19 cellular contexts compared by ENCODE assay signal in genomic region chr2:2868065-2868464, GRCh38.
"Had no signal": no experiment of that assay in that cellular context is flagged by ENCODE, and none has a peak within 500 bp of the region (broad histone marks: within the 10 kb centered on the region; RNA-seq: fewer than 3 reads in every experiment).

No MANE protein-coding gene starts in this region.

- DNase-seq: activated CD4-positive, alpha-beta T cell treated with anti-CD3 and anti-CD28 coated beads, Interleukin-2, amount 10 ng/mL, durations not matched to agents 7 days and 5 days; activated CD8-positive, alpha-beta T cell treated with anti-CD3 and anti-CD28 coated beads, Interleukin-2, amount 10 ng/mL, durations not matched to agents 7 days and 5 days; activated naive CD4-positive, alpha-beta T cell treated with Interleukin-2 at 50 U/mL for 16 hours; activated naive CD8-positive, alpha-beta T cell treated with anti-CD3 and anti-CD28 coated beads, Interleukin-2, amount 10 ng/mL, durations not matched to agents 7 days and 5 days; activated T-cell treated with anti-CD3 and anti-CD28 coated beads, Interleukin-2, amount 50 U/mL, for 24 hours; colonic mucosa; foreskin keratinocyte; hippocampal formation; islet precursor cell; mammary epithelial cell; pancreas; sigmoid colon; stimulated activated CD4-positive, alpha-beta T cell treated with anti-CD3 and anti-CD28 coated beads, Interleukin-4, amount 100 ng/mL, for 4 hours; stimulated activated naive B cell treated with anti-CD40 and anti-IgM and Interleukin-4, amounts not matched to agents 10 μg/mL and 1 μg/mL and 100 μg/mL, for 72 hours; T1000; upper lobe of right lung had no signal

- ATAC-seq: activated CD4-positive, CD25-positive, alpha-beta regulatory T cell treated with anti-CD3 and anti-CD28 coated beads, Interleukin-2, amount 50 U/mL, for 24 hours; activated CD8-positive, alpha-beta T cell treated with anti-CD3 and anti-CD28 coated beads, Interleukin-2, amount 10 ng/mL, durations not matched to agents 7 days and 5 days; foreskin keratinocyte; pancreas; stimulated activated naive B cell treated with anti-CD40 and anti-IgM and Interleukin-4, amounts not matched to agents 10 μg/mL and 1 μg/mL and 100 μg/mL, for 72 hours; upper lobe of right lung had no signal

- H3K36me3 ChIP-seq: colonic mucosa, pancreas, sigmoid colon, upper lobe of right lung had no signal

- H3K27me3 Mint-ChIP-seq: activated CD4-positive, alpha-beta T cell treated with anti-CD3 and anti-CD28 coated beads, Interleukin-2, amount 10 ng/mL, durations not matched to agents 7 days and 5 days; activated naive CD8-positive, alpha-beta T cell treated with anti-CD3 and anti-CD28 coated beads, Interleukin-2, amount 10 ng/mL, durations not matched to agents 7 days and 5 days; activated T-cell treated with anti-CD3 and anti-CD28 coated beads, Interleukin-2, amount 50 U/mL, for 24 hours; central memory CD8-positive, alpha-beta T cell had no signal

- H3K36me3 Mint-ChIP-seq: activated naive CD8-positive, alpha-beta T cell treated with anti-CD3 and anti-CD28 coated beads, Interleukin-2, amount 10 ng/mL, durations not matched to agents 7 days and 5 days; stimulated activated naive B cell treated with anti-CD40 and anti-IgM and Interleukin-4, amounts not matched to agents 10 μg/mL and 1 μg/mL and 100 μg/mL, for 72 hours had no signal

- H3K4me1 ChIP-seq: colonic mucosa, foreskin keratinocyte, pancreas, sigmoid colon, upper lobe of right lung had no signal

- FAIRE-seq: pancreas had no signal

- H3K4me3 Mint-ChIP-seq: activated CD4-positive, alpha-beta T cell treated with anti-CD3 and anti-CD28 coated beads, Interleukin-2, amount 10 ng/mL, durations not matched to agents 7 days and 5 days; activated CD8-positive, alpha-beta T cell treated with anti-CD3 and anti-CD28 coated beads, Interleukin-2, amount 10 ng/mL, durations not matched to agents 7 days and 5 days; activated naive CD8-positive, alpha-beta T cell treated with anti-CD3 and anti-CD28 coated beads, Interleukin-2, amount 10 ng/mL, durations not matched to agents 7 days and 5 days; activated T-cell treated with anti-CD3 and anti-CD28 coated beads, Interleukin-2, amount 50 U/mL, for 24 hours; central memory CD8-positive, alpha-beta T cell; stimulated activated naive B cell treated with anti-CD40 and anti-IgM and Interleukin-4, amounts not matched to agents 10 μg/mL and 1 μg/mL and 100 μg/mL, for 72 hours had no signal

- H3K27ac ChIP-seq: colonic mucosa, foreskin keratinocyte, pancreas, sigmoid colon, upper lobe of right lung had no signal

- H3K4me1 Mint-ChIP-seq: activated CD4-positive, alpha-beta T cell treated with anti-CD3 and anti-CD28 coated beads, Interleukin-2, amount 10 ng/mL, durations not matched to agents 7 days and 5 days; central memory CD8-positive, alpha-beta T cell; stimulated activated naive B cell treated with anti-CD40 and anti-IgM and Interleukin-4, amounts not matched to agents 10 μg/mL and 1 μg/mL and 100 μg/mL, for 72 hours had no signal

- H3K4me3 ChIP-seq: colonic mucosa, pancreas, sigmoid colon, upper lobe of right lung had no signal

- H3K27ac Mint-ChIP-seq: activated CD4-positive, alpha-beta T cell treated with anti-CD3 and anti-CD28 coated beads, Interleukin-2, amount 10 ng/mL, durations not matched to agents 7 days and 5 days; activated CD8-positive, alpha-beta T cell treated with anti-CD3 and anti-CD28 coated beads, Interleukin-2, amount 10 ng/mL, durations not matched to agents 7 days and 5 days; activated naive CD8-positive, alpha-beta T cell treated with anti-CD3 and anti-CD28 coated beads, Interleukin-2, amount 10 ng/mL, durations not matched to agents 7 days and 5 days; activated T-cell treated with anti-CD3 and anti-CD28 coated beads, Interleukin-2, amount 50 U/mL, for 24 hours; activated T-helper 2 cell treated with anti-CD3 and anti-CD28 coated beads, Interferon-gamma antibody, Interleukin-2, Interleukin-4, amounts not matched to agents 10 μg/mL and 5 μg/mL and 100 μg/mL, durations not matched to agents 14 hours and 24 hours and 36 hours; stimulated activated naive B cell treated with anti-CD40 and anti-IgM and Interleukin-4, amounts not matched to agents 10 μg/mL and 1 μg/mL and 100 μg/mL, for 72 hours had no signal

- H3K9me3 Mint-ChIP-seq: activated CD4-positive, alpha-beta T cell treated with anti-CD3 and anti-CD28 coated beads, Interleukin-2, amount 10 ng/mL, durations not matched to agents 7 days and 5 days; activated naive CD8-positive, alpha-beta T cell treated with anti-CD3 and anti-CD28 coated beads, Interleukin-2, amount 10 ng/mL, durations not matched to agents 7 days and 5 days; activated T-cell treated with anti-CD3 and anti-CD28 coated beads, Interleukin-2, amount 50 U/mL, for 24 hours; activated T-helper 2 cell treated with anti-CD3 and anti-CD28 coated beads, Interferon-gamma antibody, Interleukin-2, Interleukin-4, amounts not matched to agents 10 μg/mL and 5 μg/mL and 100 μg/mL, durations not matched to agents 14 hours and 24 hours and 36 hours; central memory CD8-positive, alpha-beta T cell; stimulated activated naive B cell treated with anti-CD40 and anti-IgM and Interleukin-4, amounts not matched to agents 10 μg/mL and 1 μg/mL and 100 μg/mL, for 72 hours had no signal

- H3K27me3 ChIP-seq: colonic mucosa, foreskin keratinocyte, pancreas, sigmoid colon, upper lobe of right lung had no signal

- H3K9me3 ChIP-seq: colonic mucosa, pancreas, sigmoid colon, upper lobe of right lung had no signal
